11 cellular contexts compared by ENCODE assay signal in genomic region chr6:33693186-33694158, GRCh38. TPM values are rescaled to one million over a fixed set of nuclear protein-coding genes. Genes with fewer than 3 reads are reported as not detected.
DNase-seq lines count a peak whose midpoint lies in the region; ATAC-seq, FAIRE-seq and TF ChIP-seq lines count a peak whose summit lies in the region.
"Had no signal": no experiment of that assay in that cellular context is flagged by ENCODE, and none has a peak within 500 bp of the region (broad histone marks: within the 10 kb centered on the region; RNA-seq: fewer than 3 reads in every experiment).

No MANE protein-coding gene starts in this region.

- H3K4me1 ChIP-seq in HEK293 (ENCODE audit: control insufficient read depth, insufficient read depth, low read length) (peaks cover 3% of the 10 kb centered on the region; the same call in 1 of the 2 replicates), K562 (replicated peaks in 1 of 2; ENCODE audit: control insufficient read depth in 2 of 2, insufficient read depth in 2 of 2, low read length in 2 of 2) (peaks cover 5 to 26% of the 10 kb centered on the region in 2 experiments; a peak in 4 of 5 replicates)

- POLR2A ChIA-PET in HEK293 (lab: Yijun Ruan, JAX) (interaction anchor here (0.9 to 1.6 kb wide), 3 partner anchors 10 to 18 kb away, joined by 3 to 6 read pairs (median 4); partner anchors contain the start of gene UQCC2), K562 (lab: Yijun Ruan, JAX) (interaction anchor here (0.6 to 2.2 kb wide), 5 partner anchors 8 to 101 kb away, joined by 3 to 8 read pairs (median 3); partner anchors contain the start of gene UQCC2)

- TF ChIP-seq CTCF in 22Rv1 (IDR thresholded peaks at IDR 0.05) = no peak
- TF ChIP-seq CTCF in HEK293 (tag by site-specific recombination; IDR thresholded peaks at IDR 0.05) = no peak
- no peak for TF ChIP-seq CTCF in K562 (IDR thresholded peaks at IDR 0.05 in 2 of 3, conservative IDR thresholded peaks at IDR 0.05 in 1 of 3; ENCODE audit: insufficient read depth in 2 of 3, low read depth in 1 of 3, low read length in 3 of 3)

- H3K9me1 ChIP-seq in K562 (ENCODE audit: control insufficient read depth, insufficient read depth, low read length) = no peaks in the 10 kb centered on the region

- peaks cover 0 to 86% of the 10 kb centered on the region in 2 experiments; a peak in 1 of 3 replicates for H3K36me3 ChIP-seq in HEK293 (ENCODE audit: control insufficient read depth in 2 of 2, insufficient read depth in 1 of 2, low read length in 2 of 2)
- H3K36me3 ChIP-seq in K562 (ENCODE audit: control insufficient read depth, insufficient read depth, low read length) = peaks cover 100% of the 10 kb centered on the region

- whole genome bisulfite sequencing in K562 (ENCODE audit: insufficient coverage, low coverage, missing lambda C conversion rate) = 85% methylated on average over 30 of the region's 30 CpGs

- CTCF ChIA-PET in HEK293 (lab: Yijun Ruan, JAX) = interaction anchor here (0.6 to 5.4 kb wide), 6 partner anchors 11 to 1725 kb away, joined by 3 to 34 read pairs (median 4); no protein-coding TSS in a partner anchor
- CTCF ChIA-PET in K562 (lab: Yijun Ruan, JAX; ENCODE audit: low intra/inter-chr PET ratio) = no interaction called here

- peak; percentile 14; the same call in 1 of the 2 replicates for TF ChIP-seq POLR2A in K562 (conservative IDR thresholded peaks at IDR 0.05)

- TF ChIP-seq RAD21 in K562 (CRISPR knock-in tag; conservative IDR thresholded peaks at IDR 0.05 in 1 of 2, IDR thresholded peaks at IDR 0.05 in 1 of 2) = no peak

- no peak for FAIRE-seq in K562 (lab: Jason Lieb, UNC)

- H3K79me2 ChIP-seq in K562 (ENCODE audit: control insufficient read depth, insufficient read depth, low read length) = no peaks in the 10 kb centered on the region

- DNase-seq in K562 (ENCODE audit: extremely low read depth in 1 of 4, low spot score in 3 of 4) (no peak), myocyte (ENCODE audit: low read depth) (peak; percentile 87), NCI-H748 treated with DMSO at 0.1 percent for 48 hours (lab: John Stamatoyannopoulos, UW) (no peak), HK-2 (ENCODE audit: unreplicated experiment) (no peak)
- DNase-seq: DMS153 had no signal

- in situ Hi-C loops in K562 (cut with MboI) = no loop called here

- H4K20me1 ChIP-seq in K562 (replicated peaks; ENCODE audit: control insufficient read depth, insufficient read depth, low read length) = peaks cover 9% of the 10 kb centered on the region; the same call in 1 of the 2 replicates

- peak overlapping the region; percentile 22; the same call in 1 of the 2 replicates for H3K27ac ChIP-seq in 22Rv1
- H3K27ac ChIP-seq in HEK293 (ENCODE audit: extremely low read depth, low read depth, low read length) = no peak overlapping the region
- no peak overlapping the region for H3K27ac ChIP-seq in K562 (ENCODE audit: extremely low read depth, low read depth, low read length)

- no peaks in the 10 kb centered on the region for H3K9me3 ChIP-seq in HEK293 (ENCODE audit: control insufficient read depth, insufficient read depth, low read depth, low read length)
- H3K9me3 ChIP-seq in K562 (replicated peaks; ENCODE audit: control insufficient read depth, insufficient read depth, low read depth, low read length) = no peaks in the 10 kb centered on the region

- H3K4me3 ChIP-seq in HEK293 (ENCODE audit: low read depth, low read length) = no peak overlapping the region
- no peak overlapping the region for H3K4me3 ChIP-seq in K562

- no peak overlapping the region for H2AFZ ChIP-seq in K562 (ENCODE audit: low read depth, low read length)

- ATAC-seq in K562 (no peak), HG03159 (IDR thresholded peaks at IDR 0.05; ENCODE audit: unreplicated experiment) (no peak), GM21447 (IDR thresholded peaks at IDR 0.05; ENCODE audit: unreplicated experiment) (no peak)

- no peak overlapping the region for H3K4me2 ChIP-seq in K562 (ENCODE audit: insufficient read depth, low read length)

- no TSS peak for BruUV-seq in K562 (replicated peaks; lab: Mats Ljungman, UMichigan)

- intact Hi-C loops in K562 (cut with micrococcal nuclease) = no loop called here

- no peak for TF ChIP-seq EP300 in K562 (IDR thresholded peaks at IDR 0.05; ENCODE audit: low read length)

- H3K27me3 ChIP-seq in K562 (ENCODE audit: control insufficient read depth in 2 of 2, insufficient read depth in 2 of 2, low read length in 2 of 2) = no peaks in the 10 kb centered on the region

- peak overlapping the region in 1 of 2 experiments; percentile 46; a peak in 1 of 4 replicates for H3K9ac ChIP-seq in K562 (ENCODE audit: insufficient read depth in 1 of 2, low read depth in 2 of 2, low read length in 2 of 2)

TF ChIP-seq in HEK293, 187 proteins besides CTCF, POLR2A, EP300 and RAD21 (continues in another document):
- TF ChIP-seq SCRT2 (tag by site-specific recombination; IDR thresholded peaks at IDR 0.05) = peak; percentile 77

TF ChIP-seq in K562, 482 proteins besides CTCF, POLR2A, EP300 and RAD21:
- TF ChIP-seq POLR2G (IDR thresholded peaks at IDR 0.05; ENCODE audit: low read depth, low read length) (peak; percentile 26; the same call in 1 of the 2 replicates), ZMIZ1 (IDR thresholded peaks at IDR 0.05; ENCODE audit: low read depth in 2 of 2, low read length in 2 of 2) (no peak)

RNA-seq across cellular contexts. Expression of gene UQCC2, which starts 18.0 kb away (rescaled TPM):
- 19.9 and 36.1 TPM in 2 replicates for total RNA-seq in K562 (2011; cell fraction: chromatin; rRNA removed; ENCODE audit: low replicate concordance)
- total RNA-seq in K562 (2011; cell fraction: nucleolus; rRNA removed) = 29.5 and 31.9 TPM in 2 replicates
- 27.8 and 33.5 TPM in 2 replicates for total RNA-seq in K562 (2011; cell fraction: nucleoplasm; rRNA removed)
- total RNA-seq in K562 (2014; rRNA removed) (63.3 and 92.9 TPM in 2 replicates), K562 (2014; rRNA removed; fragmentation: Illumina TruSeq; extraction: Trizol) (140 and 158 TPM in 2 replicates), K562 (2015; rRNA removed; fragmentation: Illumina TruSeq; extraction: Trizol) (113 and 133 TPM in 2 replicates), K562 (2021) (161 and 179 TPM in 2 replicates), myocyte (47.2 and 73.0 TPM in 2 replicates)
- polyA plus RNA-seq in K562 (2011; rRNA removed) (128 and 161 TPM in 2 replicates), K562 (2014; fragmentation: Illumina TruSeq; extraction: Trizol) (110 and 119 TPM in 2 replicates), K562 (2014; fragmentation: Nextera tagmentation; extraction: Ambion mirVana) (100 to 1,000 TPM; 832 to 927 TPM), K562 (2014; rRNA removed) (58.5 and 98.3 TPM in 2 replicates)
- polyA plus RNA-seq in K562 (2011; cell fraction: cytosol; rRNA removed) = 49.2 and 81.5 TPM in 2 replicates
- 67.5 and 72.8 TPM in 2 replicates for polyA plus RNA-seq in K562 (2011; cell fraction: nucleus; rRNA removed)
- polyA plus RNA-seq in K562 (2012) = 166 and 322 TPM in 2 replicates
- polyA minus RNA-seq in K562 (2011; rRNA and poly(A)+ RNA removed) = 17.7 and 23.0 TPM in 2 replicates
- 19.1 and 24.0 TPM in 2 replicates for polyA minus RNA-seq in K562 (2011; cell fraction: cytosol; rRNA and poly(A)+ RNA removed)
- polyA minus RNA-seq in K562 (2011; cell fraction: nucleus; rRNA and poly(A)+ RNA removed) = 17.8 and 17.9 TPM in 2 replicates
- polyA plus RNA-seq in myocyte (2012) = 165 TPM

RNA-seq across cellular contexts. Expression of gene IP6K3, which starts 53.2 kb away (rescaled TPM):
- not detected in 2 replicates for total RNA-seq in K562 (2011; cell fraction: chromatin; rRNA removed; ENCODE audit: low replicate concordance)
- not detected in 2 replicates for total RNA-seq in K562 (2011; cell fraction: nucleolus; rRNA removed)
- not detected in 2 replicates for total RNA-seq in K562 (2011; cell fraction: nucleoplasm; rRNA removed)
- total RNA-seq in K562 (2014; rRNA removed) = not detected in 2 replicates
- total RNA-seq in K562 (2014; rRNA removed; fragmentation: Illumina TruSeq; extraction: Trizol) = not detected in 2 replicates
- total RNA-seq in K562 (2015; rRNA removed; fragmentation: Illumina TruSeq; extraction: Trizol) = not detected in 2 replicates
- total RNA-seq in K562 (2021) = not detected in 2 replicates
- not detected in 2 replicates for polyA plus RNA-seq in K562 (2011; rRNA removed)
- not detected in 2 replicates for polyA plus RNA-seq in K562 (2011; cell fraction: cytosol; rRNA removed)
- polyA plus RNA-seq in K562 (2011; cell fraction: nucleus; rRNA removed) = not detected in 2 replicates
- polyA plus RNA-seq in K562 (2012) = not detected in 2 replicates
- polyA plus RNA-seq in K562 (2014; fragmentation: Illumina TruSeq; extraction: Trizol) = not detected in 2 replicates
- polyA plus RNA-seq in K562 (2014; fragmentation: Nextera tagmentation; extraction: Ambion mirVana) = not detected
- polyA plus RNA-seq in K562 (2014; rRNA removed) = not detected in 2 replicates
- not detected in 2 replicates for polyA minus RNA-seq in K562 (2011; rRNA and poly(A)+ RNA removed)
- not detected in 2 replicates for polyA minus RNA-seq in K562 (2011; cell fraction: cytosol; rRNA and poly(A)+ RNA removed)
- not detected in 2 replicates for polyA minus RNA-seq in K562 (2011; cell fraction: nucleus; rRNA and poly(A)+ RNA removed)
- total RNA-seq in myocyte = 70.3 and 72.6 TPM in 2 replicates
- 40.7 TPM for polyA plus RNA-seq in myocyte (2012)
- total RNA-seq: lung microvascular endothelial cell, OCI-LY7 had no signal

Comparison
In these comparisons a context has a peak if more than half of its experiments do, and no peak if none do; other contexts are left out.
1. RNA of gene IP6K3, which starts 53.2 kb away (total RNA-seq): 70.3 to 72.6 TPM in myocyte; not detected in K562; every median in the first group is over 10 times any median in the second.